8 cellular contexts compared by ENCODE assay signal in genomic region chr6:125099211-125100017, GRCh38. TPM values are rescaled to one million over a fixed set of nuclear protein-coding genes. Genes with fewer than 3 reads are reported as not detected.
DNase-seq lines count a peak whose midpoint lies in the region; ATAC-seq and TF ChIP-seq lines count a peak whose summit lies in the region.

No MANE protein-coding gene starts in this region.

- H3K36me3 ChIP-seq in ES-I3 (ENCODE audit: insufficient read depth, low read length) = no peaks in the 10 kb centered on the region

- peak overlapping the region; percentile 71 for H3K9ac ChIP-seq in ES-I3 (ENCODE audit: low read depth, low read length)

- peak; percentile 64 for ATAC-seq in HG02588 (IDR thresholded peaks at IDR 0.05; ENCODE audit: unreplicated experiment)
- ATAC-seq in activated T-cell treated with anti-CD3 and anti-CD28 coated beads, Interleukin-2, amount 50 U/mL, for 72 hours (replicated peaks in 1 of 2) = peak; percentile 88 to 90
- peak; percentile 79 to 95 (median 95) for ATAC-seq in natural killer cell

- TF ChIP-seq CTCF in fibroblast of villous mesenchyme (IDR thresholded peaks at IDR 0.05; ENCODE audit: insufficient read depth, low read depth, low read length) = peak; percentile 5
- TF ChIP-seq CTCF in natural killer cell (IDR thresholded peaks at IDR 0.05) = no peak
- no peak for TF ChIP-seq CTCF in type B pancreatic cell (conservative IDR thresholded peaks at IDR 0.05)

- H3K4me3 Mint-ChIP-seq in activated T-cell treated with anti-CD3 and anti-CD28 coated beads, Interleukin-2, amount 50 U/mL, for 72 hours = peak overlapping the region; percentile 71 to 79
- H3K4me3 Mint-ChIP-seq in natural killer cell (peak overlapping the region; percentile 91), type B pancreatic cell (peak overlapping the region; percentile 85)

- H3K9me3 ChIP-seq in ES-I3 (ENCODE audit: control insufficient read depth, insufficient read depth, low read length) = no peaks in the 10 kb centered on the region

- peaks cover 9% of the 10 kb centered on the region for H3K27me3 Mint-ChIP-seq in activated T-cell treated with anti-CD3 and anti-CD28 coated beads, Interleukin-2, amount 50 U/mL, for 72 hours (ENCODE audit: low read depth)
- H3K27me3 Mint-ChIP-seq in natural killer cell (ENCODE audit: low read depth in 2 of 2) (peaks cover 0 to 5% of the 10 kb centered on the region in 2 donors), type B pancreatic cell (peaks cover 10% of the 10 kb centered on the region)

- H3K27ac Mint-ChIP-seq in activated T-cell treated with anti-CD3 and anti-CD28 coated beads, Interleukin-2, amount 50 U/mL, for 72 hours = no peak overlapping the region
- H3K27ac Mint-ChIP-seq in natural killer cell = peak overlapping the region in 1 of 2 donors; percentile 59
- peak overlapping the region; percentile 51 for H3K27ac Mint-ChIP-seq in type B pancreatic cell

- no peaks in the 10 kb centered on the region for H3K4me1 Mint-ChIP-seq in activated T-cell treated with anti-CD3 and anti-CD28 coated beads, Interleukin-2, amount 50 U/mL, for 72 hours (ENCODE audit: low read depth)
- peaks cover 5 to 20% of the 10 kb centered on the region in 2 donors for H3K4me1 Mint-ChIP-seq in natural killer cell
- H3K4me1 Mint-ChIP-seq in type B pancreatic cell (ENCODE audit: unreplicated experiment) = peaks cover 17% of the 10 kb centered on the region

- peak; percentile 54 for DNase-seq in NCI-H2107 (lab: John Stamatoyannopoulos, UW)
- peak; percentile 33 to 37 for DNase-seq in activated T-cell treated with anti-CD3 and anti-CD28 coated beads, Interleukin-2, amount 50 U/mL, for 72 hours
- peak; percentile 45 for DNase-seq in fibroblast of villous mesenchyme (ENCODE audit: low read depth)
- peak; percentile 24 for DNase-seq in natural killer cell
- DNase-seq in type B pancreatic cell (ENCODE audit: extremely low spot score, unreplicated experiment) = peak; percentile 73
- DNase-seq in NCI-H187 treated with DMSO at 0.1 percent for 48 hours (lab: John Stamatoyannopoulos, UW) = no peak

- intact Hi-C loops in natural killer cell (cut with micrococcal nuclease) = no loop called here

- H3K4me3 ChIP-seq in fibroblast of villous mesenchyme (ENCODE audit: low read depth, low read length) = peak overlapping the region; percentile 62

- H3K4me1 ChIP-seq in ES-I3 (ENCODE audit: insufficient read depth, low read length) = peaks cover 5% of the 10 kb centered on the region

- no peaks in the 10 kb centered on the region for H3K9me3 Mint-ChIP-seq in activated T-cell treated with anti-CD3 and anti-CD28 coated beads, Interleukin-2, amount 50 U/mL, for 72 hours
- H3K9me3 Mint-ChIP-seq in natural killer cell (no peaks in the 10 kb centered on the region), type B pancreatic cell (no peaks in the 10 kb centered on the region)

- no peaks in the 10 kb centered on the region for H3K36me3 Mint-ChIP-seq in activated T-cell treated with anti-CD3 and anti-CD28 coated beads, Interleukin-2, amount 50 U/mL, for 72 hours (ENCODE audit: insufficient read depth in 2 of 2)
- no peaks in the 10 kb centered on the region for H3K36me3 Mint-ChIP-seq in natural killer cell
- no peaks in the 10 kb centered on the region for H3K36me3 Mint-ChIP-seq in type B pancreatic cell

RNA-seq across cellular contexts. Expression of gene TPD52L1, which starts 54.2 kb away (rescaled TPM):
- under 1 TPM; 0.50 to 0.56 TPM for total RNA-seq in activated T-cell treated with anti-CD3 and anti-CD28 coated beads, Interleukin-2, amount 50 U/mL, for 72 hours
- total RNA-seq in fibroblast of villous mesenchyme (9.7 and 9.9 TPM in 2 replicates), natural killer cell (1 to 10 TPM in 2 of 3 donors, not detected in 1; 1.2 TPM), type B pancreatic cell (ENCODE audit: low replicate concordance) (80.4 and 142 TPM in 2 replicates)
